ENCODE assay signal across 16 cellular contexts in the genomic region with DNA sequence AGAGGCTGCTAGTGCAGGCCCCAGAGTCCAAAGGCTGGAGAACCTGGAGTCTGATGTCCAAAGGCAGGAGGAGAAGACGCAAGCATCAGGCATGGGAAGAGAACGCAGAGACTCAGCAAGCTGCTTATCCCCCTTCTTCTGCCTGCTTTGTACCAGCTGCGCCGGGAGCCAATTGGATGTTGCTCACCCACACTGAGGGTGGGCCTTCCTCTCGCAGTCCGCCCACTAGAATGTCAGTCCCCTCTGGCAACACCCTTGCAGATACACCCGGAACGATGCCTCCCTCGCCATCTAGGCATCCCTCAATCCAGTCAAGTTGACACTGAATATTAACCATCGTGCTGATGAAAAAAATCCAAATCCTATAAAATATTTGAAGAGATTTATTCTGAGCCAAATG.
DNase-seq lines count a peak whose midpoint lies in the region; ATAC-seq and TF ChIP-seq lines count a peak whose summit lies in the region.
"Had no signal": no experiment of that assay in that cellular context is flagged by ENCODE, and none has a peak within 500 bp of the region (broad histone marks: within the 10 kb centered on the region; RNA-seq: fewer than 3 reads in every experiment).

No MANE protein-coding gene starts in this region.

- no peak overlapping the region for H2BK20ac ChIP-seq in H9 (ENCODE audit: low read depth, low read length, poor library complexity, severe bottlenecking)

- H4K91ac ChIP-seq in H9 (ENCODE audit: insufficient read length, low read depth, low read length) (no peak overlapping the region), neuronal stem cell (ENCODE audit: low read depth, low read length, poor library complexity) (no peak overlapping the region)

- DNase-seq in H9 (peak; percentile 13), coronary artery (ENCODE audit: low spot score) (peak; percentile 63), osteocyte (ENCODE audit: extremely low spot score, unreplicated experiment) (peak; percentile 68), epidermal melanocyte (ENCODE audit: insufficient read length, low spot score) (no peak), neuronal stem cell (ENCODE audit: low spot score) (no peak)
- DNase-seq: ACHN, Caco-2, DMS79, GDM1, HFFc6, IMR-90 had no signal

- H3K9ac ChIP-seq in H9 (ENCODE audit: extremely low read depth, insufficient read length, low read length) (no peak overlapping the region), neuronal stem cell (ENCODE audit: low read depth, low read length, poor library complexity) (no peak overlapping the region)

- H3K27me3 ChIP-seq in H9 (ENCODE audit: insufficient read depth, low read length) (no peaks in the 10 kb centered on the region), neuronal stem cell (ENCODE audit: control insufficient read depth in 3 of 3, insufficient read depth in 3 of 3, low read depth in 1 of 3, low read length in 3 of 3) (peaks cover 0 to 8% (median 0%) of the 10 kb centered on the region in 3 experiments)

- H3K9me3 Mint-ChIP-seq in H9, result peaks cover 13 to 14% of the 10 kb centered on the region in 2 experiments
- H3K9me3 Mint-ChIP-seq in osteocyte (ENCODE audit: unreplicated experiment), result peaks cover 5% of the 10 kb centered on the region

- H2BK120ac ChIP-seq in H9 (ENCODE audit: low read depth, low read length, poor library complexity, severe bottlenecking) (no peak overlapping the region), neuronal stem cell (ENCODE audit: low read depth, low read length) (no peak overlapping the region)

- WGBS in H9 (ENCODE audit: extremely low coverage, insufficient read length, low lambda C conversion rate), result no CpG with 5 or more reads among the region's 10 CpGs
- WGBS in neuronal stem cell (ENCODE audit: extremely low coverage in 2 of 2, insufficient read length in 2 of 2, insufficient replicate concordance in 1 of 2), 2 donors, result no CpG with 5 or more reads among the region's 10 CpGs

- H3K14ac ChIP-seq in H9 (ENCODE audit: insufficient read depth, low read length) (no peak overlapping the region), neuronal stem cell (ENCODE audit: low read length) (no peak overlapping the region)

- H3K4me2 ChIP-seq in H9 (ENCODE audit: insufficient read depth, insufficient read length, low read length) (no peak overlapping the region), neuronal stem cell (ENCODE audit: insufficient read depth, low read length, poor library complexity, severe bottlenecking) (no peak overlapping the region)
- H3K4me2 ChIP-seq: GM23338 had no signal

- no peaks in the 10 kb centered on the region for H3K4me1 ChIP-seq in H9 (ENCODE audit: insufficient read depth, low read length)
- H3K4me1 ChIP-seq in neuronal stem cell (ENCODE audit: control insufficient read depth in 2 of 2, insufficient read depth in 1 of 2, low read depth in 1 of 2, low read length in 2 of 2), result peaks cover 12 to 14% of the 10 kb centered on the region in 2 donors
- H3K4me1 ChIP-seq: Caco-2 had no signal

- no peak overlapping the region for H4K5ac ChIP-seq in H9 (ENCODE audit: insufficient read length, low read depth, low read length)

- H3K27ac ChIP-seq in H9 (ENCODE audit: insufficient read length, low read depth, low read length), result no peak overlapping the region
- H3K27ac ChIP-seq in coronary artery, result no peak overlapping the region
- no peak overlapping the region for H3K27ac ChIP-seq in neuronal stem cell (replicated peaks; ENCODE audit: low read length)
- H3K27ac ChIP-seq: C4-2B had no signal

- H2AK5ac ChIP-seq in H9 (ENCODE audit: insufficient read length, low read length) (no peak overlapping the region), neuronal stem cell (ENCODE audit: low read depth, low read length) (no peak overlapping the region)

- H4K20me1 ChIP-seq in H9 (ENCODE audit: control insufficient read depth, insufficient read depth, insufficient read length), result no peaks in the 10 kb centered on the region

- no peak for ATAC-seq in GM18909 (IDR thresholded peaks at IDR 0.05; ENCODE audit: poor library complexity, unreplicated experiment)
- ATAC-seq: GM23338, HCT116 had no signal

- H3K9me3 ChIP-seq in H9 (ENCODE audit: control insufficient read depth, low read depth, low read length) (peaks cover 4% of the 10 kb centered on the region), neuronal stem cell (replicated peaks in 1 of 2; ENCODE audit: control insufficient read depth in 2 of 2, insufficient read depth in 1 of 2, low read depth in 1 of 2, low read length in 2 of 2) (peaks cover 0 to 4% of the 10 kb centered on the region in 2 donors)
- H3K9me3 ChIP-seq: Caco-2 had no signal

- no peaks in the 10 kb centered on the region for H3K23me2 ChIP-seq in H9 (ENCODE audit: insufficient read length, low read depth, low read length, poor library complexity, severe bottlenecking)

- H3K4me1 Mint-ChIP-seq in H9 (peaks cover 5 to 8% of the 10 kb centered on the region in 2 experiments), osteocyte (ENCODE audit: unreplicated experiment) (peaks cover 3% of the 10 kb centered on the region)

- H3K27ac Mint-ChIP-seq in H9 (no peak overlapping the region), osteocyte (ENCODE audit: unreplicated experiment) (no peak overlapping the region)
- H3K27ac Mint-ChIP-seq: CD4-positive, alpha-beta T cell; GM23338; HFFc6 had no signal

- H3K27me3 Mint-ChIP-seq in H9 (ENCODE audit: low read depth) (peaks cover 11% of the 10 kb centered on the region), osteocyte (ENCODE audit: unreplicated experiment) (peaks cover 7% of the 10 kb centered on the region)

- no peak overlapping the region for H3K4ac ChIP-seq in H9 (ENCODE audit: low read depth, low read length)
- no peak overlapping the region for H3K4ac ChIP-seq in neuronal stem cell (ENCODE audit: low read length)

- H3K36me3 Mint-ChIP-seq in H9 (ENCODE audit: insufficient read depth in 1 of 3, low read depth in 3 of 3), result peaks cover 3 to 12% (median 7%) of the 10 kb centered on the region in 3 experiments; a peak in 6 of 7 replicates
- no peaks in the 10 kb centered on the region for H3K36me3 Mint-ChIP-seq in osteocyte (ENCODE audit: unreplicated experiment)

- H3K79me1 ChIP-seq in H9 (ENCODE audit: insufficient read depth, low read depth, low read length, poor library complexity, severe bottlenecking), result no peaks in the 10 kb centered on the region
- H3K79me1 ChIP-seq in neuronal stem cell (ENCODE audit: low read depth, low read length), result no peaks in the 10 kb centered on the region

- H2AFZ ChIP-seq in H9 (ENCODE audit: low read length) (no peak overlapping the region), neuronal stem cell (ENCODE audit: low read length) (no peak overlapping the region)
- H2AFZ ChIP-seq: GM23338 had no signal

- H3K23ac ChIP-seq in H9 (ENCODE audit: insufficient read length, low read depth, low read length) (no peak overlapping the region), neuronal stem cell (ENCODE audit: low read depth, low read length, poor library complexity) (no peak overlapping the region)

- H2BK12ac ChIP-seq in H9 (ENCODE audit: insufficient read length, low read depth, low read length), result no peak overlapping the region
- H2BK12ac ChIP-seq in neuronal stem cell (ENCODE audit: low read length), result no peak overlapping the region

- H3K4me3 Mint-ChIP-seq in H9 (no peak overlapping the region), osteocyte (ENCODE audit: unreplicated experiment) (no peak overlapping the region)
- H3K4me3 Mint-ChIP-seq: CD4-positive, alpha-beta T cell; GM23338; HFFc6 had no signal

- H3K4me3 ChIP-seq in coronary artery, result no peak overlapping the region
- no peak overlapping the region for H3K4me3 ChIP-seq in neuronal stem cell (ENCODE audit: low read length in 2 of 2)
- H3K4me3 ChIP-seq: GM23338 had no signal

- H3T11ph ChIP-seq in H9 (ENCODE audit: low read length), result no peak overlapping the region

- TF ChIP-seq CTCF in H9 (conservative IDR thresholded peaks at IDR 0.05), result no peak
- TF ChIP-seq CTCF in coronary artery (IDR thresholded peaks at IDR 0.05), result no peak
- no peak for TF ChIP-seq CTCF in osteocyte (IDR thresholded peaks at IDR 0.05)

- H3K79me2 ChIP-seq in H9 (ENCODE audit: insufficient read depth, low read length), result no peaks in the 10 kb centered on the region

- H3K56ac ChIP-seq in H9 (ENCODE audit: insufficient read length, low read depth, low read length), result no peak overlapping the region

- H4K8ac ChIP-seq in H9 (replicated peaks; ENCODE audit: insufficient read length, low read depth, low read length), result no peak overlapping the region
- no peak overlapping the region for H4K8ac ChIP-seq in neuronal stem cell (ENCODE audit: low read depth, low read length)

- no peaks in the 10 kb centered on the region for H3K36me3 ChIP-seq in neuronal stem cell (replicated peaks in 1 of 2; ENCODE audit: control insufficient read depth in 2 of 2, insufficient read depth in 2 of 2, low read length in 2 of 2)

- H2BK15ac ChIP-seq in H9 (ENCODE audit: low read depth, low read length) (no peak overlapping the region), neuronal stem cell (ENCODE audit: low read length) (no peak overlapping the region)

- H3K18ac ChIP-seq in H9 (ENCODE audit: insufficient read length, low read depth, low read length) (no peak overlapping the region), neuronal stem cell (ENCODE audit: low read length) (no peak overlapping the region)

- H2BK5ac ChIP-seq in H9 (ENCODE audit: insufficient read length, low read length), result no peak overlapping the region
- no peak overlapping the region for H2BK5ac ChIP-seq in neuronal stem cell (ENCODE audit: low read length)

Comparison
In these comparisons a context has a peak if more than half of its experiments do, and no peak if none do; other contexts are left out.
1. DNase-seq: peak in H9 (single experiment), coronary artery (single experiment) and osteocyte (single experiment); none in epidermal melanocyte (single experiment) and neuronal stem cell (single experiment).